Comparison of ENCODE assay signal across 8 cellular contexts in genomic region chr5:57302164-57302563, GRCh38.
DNase-seq lines count a peak whose midpoint lies in the region; ATAC-seq, FAIRE-seq and TF ChIP-seq lines count a peak whose summit lies in the region.

No MANE protein-coding gene starts in this region.

- H3K9me3 ChIP-seq in PC-3 (ENCODE audit: low read length) = no peaks in the 10 kb centered on the region
- H3K9me3 ChIP-seq in endothelial cell of umbilical vein (replicated peaks; ENCODE audit: control insufficient read depth, insufficient read depth, low read length) = no peaks in the 10 kb centered on the region
- H3K9me3 ChIP-seq in transverse colon = peaks cover 0 to 9% of the 10 kb centered on the region in 2 donors

- H3K4me1 ChIP-seq in PC-3 (ENCODE audit: insufficient read depth, low read length) (peaks cover 20% of the 10 kb centered on the region), endothelial cell of umbilical vein (ENCODE audit: control insufficient read depth, extremely low read depth, insufficient read depth, low read length) (peaks cover 10% of the 10 kb centered on the region), transverse colon (peaks cover 4 to 10% (median 8%) of the 10 kb centered on the region in 4 donors)

- peak; percentile 44 for ATAC-seq in GM21447 (IDR thresholded peaks at IDR 0.05; ENCODE audit: unreplicated experiment)
- ATAC-seq in PC-3 = peak; percentile 39
- ATAC-seq in GM21367 (IDR thresholded peaks at IDR 0.05; ENCODE audit: unreplicated experiment) = no peak
- no peak for ATAC-seq in GM19328 (IDR thresholded peaks at IDR 0.05; ENCODE audit: unreplicated experiment)

- POLR2A ChIA-PET in PC-3 (lab: Charles Lee; ENCODE audit: unreplicated experiment) = no interaction called here
- POLR2A ChIA-PET in endothelial cell of umbilical vein (lab: Charles Lee) = interaction anchor here (1.4 kb wide), 1 partner anchor 1158 kb away, joined by 5 read pairs; the partner anchor contains the start of gene PLK2

- H3K4me3 ChIP-seq in PC-3 (ENCODE audit: low read length) (no peak overlapping the region), endothelial cell of umbilical vein (replicated peaks in 1 of 3; ENCODE audit: insufficient read depth in 1 of 3, low read depth in 1 of 3, low read length in 3 of 3) (no peak overlapping the region), transverse colon (no peak overlapping the region)

- no peak overlapping the region; the same call in 1 of the 2 replicates for H3K9ac ChIP-seq in PC-3 (ENCODE audit: low read length)
- no peak overlapping the region for H3K9ac ChIP-seq in endothelial cell of umbilical vein (replicated peaks; ENCODE audit: extremely low read depth, insufficient read depth, low read length)

- H3K36me3 ChIP-seq in PC-3 (ENCODE audit: low read depth, low read length) (no peaks in the 10 kb centered on the region; the same call in 1 of the 2 replicates), endothelial cell of umbilical vein (ENCODE audit: control insufficient read depth in 2 of 2, extremely low read depth in 1 of 2, insufficient read depth in 2 of 2, low read length in 2 of 2) (no peaks in the 10 kb centered on the region), transverse colon (no peaks in the 10 kb centered on the region)

- no peaks in the 10 kb centered on the region for H3K9me1 ChIP-seq in endothelial cell of umbilical vein (replicated peaks; ENCODE audit: control insufficient read depth, extremely low read depth, insufficient read depth, low read length)

- H3K27ac ChIP-seq in 22Rv1 (no peak overlapping the region), PC-3 (ENCODE audit: low read length) (no peak overlapping the region; the same call in 1 of the 2 replicates), endothelial cell of umbilical vein (ENCODE audit: insufficient read depth, low read depth, low read length) (no peak overlapping the region), transverse colon (no peak overlapping the region)

- H3F3A ChIP-seq in PC-3 (ENCODE audit: low read length, unreplicated experiment) = no peaks in the 10 kb centered on the region

- peak; percentile 4 for FAIRE-seq in endothelial cell of umbilical vein (lab: Jason Lieb, UNC)

- H3K4me2 ChIP-seq in PC-3 (ENCODE audit: low read length) (no peak overlapping the region), endothelial cell of umbilical vein (ENCODE audit: insufficient read depth, low read length) (no peak overlapping the region)

- H4K20me1 ChIP-seq in PC-3 (ENCODE audit: low read length) (no peaks in the 10 kb centered on the region), endothelial cell of umbilical vein (replicated peaks; ENCODE audit: control insufficient read depth, extremely low read depth, insufficient read depth, low read length) (no peaks in the 10 kb centered on the region)

- WGBS in transverse colon (ENCODE audit: low coverage in 1 of 2), 2 donors = 30 to 46% methylated on average over 4 to 6 of the region's 6 CpGs

- H3K79me2 ChIP-seq in PC-3 (ENCODE audit: low read length) (no peaks in the 10 kb centered on the region), endothelial cell of umbilical vein (ENCODE audit: control insufficient read depth, insufficient read depth, low read length) (no peaks in the 10 kb centered on the region)

- no peak overlapping the region for H2AFZ ChIP-seq in PC-3 (ENCODE audit: low read length)
- no peak overlapping the region for H2AFZ ChIP-seq in endothelial cell of umbilical vein (ENCODE audit: low read depth, low read length)

- TF ChIP-seq CTCF in 22Rv1 (IDR thresholded peaks at IDR 0.05) = peak; percentile 18; the same call in 1 of the 2 replicates
- peak; percentile 53; the same call in 1 of the 2 replicates for TF ChIP-seq CTCF in PC-3 (conservative IDR thresholded peaks at IDR 0.05; ENCODE audit: low read depth, low read length)
- no peak for TF ChIP-seq CTCF in endothelial cell of umbilical vein (IDR thresholded peaks at IDR 0.05; ENCODE audit: extremely low read depth in 1 of 2, insufficient read depth in 1 of 2, low read depth in 1 of 2, low read length in 2 of 2)
- no peak for TF ChIP-seq CTCF in transverse colon (IDR thresholded peaks at IDR 0.05)

- dilution Hi-C loops in endothelial cell of umbilical vein (cut with MboI; ENCODE audit: extremely low pct_ligation_motif_present, low sequenced_read_pairs) = no loop called here

- no peaks in the 10 kb centered on the region for H3K9me2 ChIP-seq in PC-3 (replicated peaks; ENCODE audit: low read length)

- no peak for TF ChIP-seq EP300 in transverse colon (IDR thresholded peaks at IDR 0.05; ENCODE audit: low read depth)

- DNase-seq in PC-3 (peak; percentile 86), endothelial cell of umbilical vein (ENCODE audit: low read depth, low spot score) (peak; percentile 51), transverse colon (peak; percentile 64), retina (no peak)

- BruUV-seq in PC-3 (replicated peaks; lab: Mats Ljungman, UMichigan) (no TSS peak), endothelial cell of umbilical vein (replicated peaks; lab: Mats Ljungman, UMichigan) (no TSS peak)

- CTCF ChIA-PET in PC-3 (lab: Charles Lee) (no interaction called here), endothelial cell of umbilical vein (lab: Charles Lee) (interaction anchor here (0.7 to 2.8 kb wide), 11 partner anchors 36 to 1158 kb away, joined by 3 to 16 read pairs (median 3); partner anchors contain the start of gene PLK2)

- in situ Hi-C loops in transverse colon (cut with MboI; ENCODE audit: low pct_ligation_motif_present in 1 of 4, low pct_unique_long_range_greater_than_20kb in 1 of 4, low sequenced_read_pairs in 3 of 4) = loop anchor here in 2 of 4 donors (10.0 to 25.0 kb wide), 2 partner anchors 485 to 1153 kb away; no protein-coding TSS in a partner anchor

- intact Hi-C loops in PC-3 (cut with micrococcal nuclease) (no loop called here), endothelial cell of umbilical vein (cut with micrococcal nuclease) (loop anchor here (1.0 kb wide), 1 partner anchor 133 kb away; no protein-coding TSS in a partner anchor), transverse colon (cut with DNase I; ENCODE audit: low total_unique reads) (loop anchor here (10.0 kb wide), 1 partner anchor 473 kb away; no protein-coding TSS in a partner anchor)

- H3K27me3 ChIP-seq in PC-3 (ENCODE audit: low read length) = no peaks in the 10 kb centered on the region
- H3K27me3 ChIP-seq in endothelial cell of umbilical vein (ENCODE audit: control insufficient read depth in 2 of 2, insufficient read depth in 2 of 2, low read length in 2 of 2) = no peaks in the 10 kb centered on the region
- no peaks in the 10 kb centered on the region for H3K27me3 ChIP-seq in transverse colon

- no peak for TF ChIP-seq POLR2A in endothelial cell of umbilical vein (IDR thresholded peaks at IDR 0.05; ENCODE audit: low read depth, low read length)
- TF ChIP-seq POLR2A in transverse colon (IDR thresholded peaks at IDR 0.05) = no peak

TF ChIP-seq in endothelial cell of umbilical vein, 7 proteins besides CTCF, POLR2A, EP300 and RAD21:
- TF ChIP-seq GATA2 (IDR thresholded peaks at IDR 0.05; ENCODE audit: insufficient read depth, insufficient read length, low read depth, low read length) = no peak
- TF ChIP-seq FOS (IDR thresholded peaks at IDR 0.05; ENCODE audit: borderline replicate concordance, insufficient read depth, low read length) = peak; percentile 55

Comparison
In these comparisons a context has a peak if more than half of its experiments do, and no peak if none do; other contexts are left out.
1. CTCF ChIP-seq: peak in 22Rv1 (single experiment) and PC-3 (single experiment); none in endothelial cell of umbilical vein (0 of 2) and transverse colon (0 of 5).
2. ATAC-seq: peak in GM21447 (single experiment) and PC-3 (single experiment); none in GM21367 (single experiment) and GM19328 (single experiment).